Comparison of ENCODE assay signal across 8 cellular contexts in genomic region chr12:1628671-1629337, GRCh38. TPM values are rescaled to one million over a fixed set of nuclear protein-coding genes. Genes with fewer than 3 reads are reported as not detected.
DNase-seq lines count a peak whose midpoint lies in the region; ATAC-seq, FAIRE-seq and TF ChIP-seq lines count a peak whose summit lies in the region.

TSS of gene WNT5B (plus strand) at chr12:1629231. CDS start at chr12:1631355, 2,124 bp downstream.

- H3K9me3 ChIP-seq in SK-N-MC (ENCODE audit: low read depth, low read length) (no peaks in the 10 kb centered on the region), right cardiac atrium (ENCODE audit: control insufficient read depth, low read length) (no peaks in the 10 kb centered on the region), gastrocnemius medialis (no peaks in the 10 kb centered on the region)

- H3K27me3 ChIP-seq in right cardiac atrium (ENCODE audit: control insufficient read depth, insufficient read depth) (no peaks in the 10 kb centered on the region), gastrocnemius medialis (peaks cover 28 to 37% (median 30%) of the 10 kb centered on the region in 3 donors)

- TF ChIP-seq CTCF in GM12865 (IDR thresholded peaks at IDR 0.05; ENCODE audit: insufficient read depth, low read depth, low read length, missing control alignments) = no peak
- TF ChIP-seq CTCF in gastrocnemius medialis (IDR thresholded peaks at IDR 0.05 in 4 of 5, conservative IDR thresholded peaks at IDR 0.05 in 1 of 5) = no peak

- in situ Hi-C loops in gastrocnemius medialis (cut with MboI; ENCODE audit: low sequenced_read_pairs in 4 of 4) = loop anchor here in 1 of 4 donors (25.0 kb wide), 1 partner anchor 1158 kb away; the partner anchor contains the start of gene FKBP4

- no peak within 1 kb of the TSS for H3K27ac ChIP-seq in SK-N-MC
- no peak within 1 kb of the TSS for H3K27ac ChIP-seq in right cardiac atrium (ENCODE audit: low read length)
- H3K27ac ChIP-seq in gastrocnemius medialis = peak within 1 kb of the TSS in 2 of 4 donors; percentile 29 to 46

- FAIRE-seq in GM12891 (lab: Jason Lieb, UNC) = no peak

- intact Hi-C loops in right cardiac atrium (cut with DNase I) = no loop called here
- intact Hi-C loops in gastrocnemius medialis (cut with DNase I; ENCODE audit: low total_unique reads) = no loop called here

- H3K9ac ChIP-seq in SK-N-MC (ENCODE audit: insufficient read length) = no peak within 1 kb of the TSS

- peaks cover 4% of the 10 kb centered on the region for H3K4me1 ChIP-seq in right cardiac atrium (ENCODE audit: control insufficient read depth, insufficient read depth, low read length)
- peaks cover 6 to 10% of the 10 kb centered on the region in 2 donors for H3K4me1 ChIP-seq in gastrocnemius medialis

- no peak for TF ChIP-seq POLR2A in gastrocnemius medialis (IDR thresholded peaks at IDR 0.05)
- TF ChIP-seq POLR2A in GM12891 (IDR thresholded peaks at IDR 0.05; ENCODE audit: low read depth, low read length) = no peak

- ATAC-seq in right cardiac atrium = no peak
- ATAC-seq in gastrocnemius medialis = no peak

- H3K36me3 ChIP-seq in SK-N-MC (ENCODE audit: insufficient read depth, low read length) (no peaks in the 10 kb centered on the region), gastrocnemius medialis (no peaks in the 10 kb centered on the region)

- H3K4me3 ChIP-seq in GM12865 (ENCODE audit: low read depth, low read length) (peak within 1 kb of the TSS; percentile 47), SK-N-MC (peak within 1 kb of the TSS; percentile 64), right cardiac atrium (ENCODE audit: low read length) (peak within 1 kb of the TSS; percentile 52), gastrocnemius medialis (peak within 1 kb of the TSS; percentile 48 to 55 (median 54))

- no peak for DNase-seq in GM12865 (ENCODE audit: low read depth)
- DNase-seq in SK-N-MC (ENCODE audit: low read depth, low spot score) = no peak
- no peak for DNase-seq in right cardiac atrium
- DNase-seq in gastrocnemius medialis = no peak
- DNase-seq in islet precursor cell = no peak
- no peak for DNase-seq in activated CD4-positive, alpha-beta T cell treated with anti-CD3 and anti-CD28 coated beads, Interleukin-2, amount 50 U/mL, for 1 hour
- no peak for DNase-seq in GM12891 (ENCODE audit: insufficient read length, low spot score)
- no peak for DNase-seq in AML-193 (lab: John Stamatoyannopoulos, UW)

- 69% methylated on average over 17 of the region's 17 CpGs for WGBS in right cardiac atrium

TF ChIP-seq in GM12891, 5 proteins besides CTCF, POLR2A, EP300 and RAD21:
- TF ChIP-seq POLR2AphosphoS5 (IDR thresholded peaks at IDR 0.05; ENCODE audit: low read depth, low read length) = no peak
- TF ChIP-seq POU2F2 (IDR thresholded peaks at IDR 0.05; ENCODE audit: low read depth, low read length) = no peak

RNA-seq across cellular contexts. Expression of gene WNT5B, which starts in this region (rescaled TPM):
- 1 to 10 TPM; 1.7 to 3.6 (median 2.6) TPM for total RNA-seq in right cardiac atrium
- 1.7 TPM for polyA plus RNA-seq in right cardiac atrium
- 1 to 10 TPM in 2 of 4 donors, under 1 TPM in 2; 0.17 to 2.5 (median 0.88) TPM for total RNA-seq in gastrocnemius medialis
- 6.7 TPM for polyA plus RNA-seq in GM12891 (2012; ENCODE audit: low read depth, missing spikeins)
